2 cellular contexts compared by ENCODE assay signal in genomic region chr11:19734171-19734570, GRCh38.
TF ChIP-seq lines count a peak whose summit lies in the region.

No MANE protein-coding gene starts in this region.

TF ChIP-seq in SK-N-SH, 30 proteins besides CTCF, POLR2A, EP300 and RAD21 (continued from another document):
- TF ChIP-seq, protein P1, sequence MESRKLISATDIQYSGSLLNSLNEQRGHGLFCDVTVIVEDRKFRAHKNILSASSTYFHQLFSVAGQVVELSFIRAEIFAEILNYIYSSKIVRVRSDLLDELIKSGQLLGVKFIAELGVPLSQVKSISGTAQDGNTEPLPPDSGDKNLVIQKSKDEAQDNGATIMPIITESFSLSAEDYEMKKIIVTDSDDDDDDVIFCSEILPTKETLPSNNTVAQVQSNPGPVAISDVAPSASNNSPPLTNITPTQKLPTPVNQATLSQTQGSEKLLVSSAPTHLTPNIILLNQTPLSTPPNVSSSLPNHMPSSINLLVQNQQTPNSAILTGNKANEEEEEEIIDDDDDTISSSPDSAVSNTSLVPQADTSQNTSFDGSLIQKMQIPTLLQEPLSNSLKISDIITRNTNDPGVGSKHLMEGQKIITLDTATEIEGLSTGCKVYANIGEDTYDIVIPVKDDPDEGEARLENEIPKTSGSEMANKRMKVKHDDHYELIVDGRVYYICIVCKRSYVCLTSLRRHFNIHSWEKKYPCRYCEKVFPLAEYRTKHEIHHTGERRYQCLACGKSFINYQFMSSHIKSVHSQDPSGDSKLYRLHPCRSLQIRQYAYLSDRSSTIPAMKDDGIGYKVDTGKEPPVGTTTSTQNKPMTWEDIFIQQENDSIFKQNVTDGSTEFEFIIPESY (IDR thresholded peaks at IDR 0.05; ENCODE audit: borderline replicate concordance, low read depth), result no peak
- no peak for TF ChIP-seq EZH2phosphoT487 (IDR thresholded peaks at IDR 0.05; ENCODE audit: borderline replicate concordance, low read depth)
- TF ChIP-seq MXI1 (IDR thresholded peaks at IDR 0.05; ENCODE audit: low read depth, low read length), result no peak
- no peak for TF ChIP-seq GATA2 (CRISPR knock-in tag; IDR thresholded peaks at IDR 0.05)
- no peak for TF ChIP-seq REST (IDR thresholded peaks at IDR 0.05; ENCODE audit: low read depth, low read length)
- no peak for TF ChIP-seq MAX (IDR thresholded peaks at IDR 0.05; ENCODE audit: low read depth)

TF ChIP-seq in SK-N-SH treated with all-trans-retinoic acid at 6 μM for 48 hours, 23 proteins besides CTCF, POLR2A, EP300 and RAD21 (continued from another document):
- TF ChIP-seq TSHZ2 (CRISPR knock-in tag; IDR thresholded peaks at IDR 0.05) (no peak), ESRRG (CRISPR knock-in tag; IDR thresholded peaks at IDR 0.05) (no peak), ZNF70 (CRISPR knock-in tag; IDR thresholded peaks at IDR 0.05) (no peak), ZNF565 (CRISPR knock-in tag; conservative IDR thresholded peaks at IDR 0.05; ENCODE audit: low read depth) (no peak), SNAI2 (CRISPR knock-in tag; IDR thresholded peaks at IDR 0.05) (no peak)
- TF ChIP-seq, protein P2, sequence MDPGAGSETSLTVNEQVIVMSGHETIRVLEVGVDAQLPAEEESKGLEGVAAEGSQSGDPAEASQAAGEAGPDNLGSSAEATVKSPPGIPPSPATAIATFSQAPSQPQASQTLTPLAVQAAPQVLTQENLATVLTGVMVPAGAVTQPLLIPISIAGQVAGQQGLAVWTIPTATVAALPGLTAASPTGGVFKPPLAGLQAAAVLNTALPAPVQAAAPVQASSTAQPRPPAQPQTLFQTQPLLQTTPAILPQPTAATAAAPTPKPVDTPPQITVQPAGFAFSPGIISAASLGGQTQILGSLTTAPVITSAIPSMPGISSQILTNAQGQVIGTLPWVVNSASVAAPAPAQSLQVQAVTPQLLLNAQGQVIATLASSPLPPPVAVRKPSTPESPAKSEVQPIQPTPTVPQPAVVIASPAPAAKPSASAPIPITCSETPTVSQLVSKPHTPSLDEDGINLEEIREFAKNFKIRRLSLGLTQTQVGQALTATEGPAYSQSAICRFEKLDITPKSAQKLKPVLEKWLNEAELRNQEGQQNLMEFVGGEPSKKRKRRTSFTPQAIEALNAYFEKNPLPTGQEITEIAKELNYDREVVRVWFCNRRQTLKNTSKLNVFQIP (CRISPR knock-in tag; IDR thresholded peaks at IDR 0.05; ENCODE audit: borderline replicate concordance, low read depth), result no peak
